In genomic region chr15:90838066-90838465, GRCh38 we compare ENCODE assay signal across 10 cellular contexts. TPM values are rescaled to one million over a fixed set of nuclear protein-coding genes. Genes with fewer than 3 reads are reported as not detected.
DNase-seq lines count a peak whose midpoint lies in the region; ATAC-seq, FAIRE-seq and TF ChIP-seq lines count a peak whose summit lies in the region.
"Had no signal": no experiment of that assay in that cellular context is flagged by ENCODE, and none has a peak within 500 bp of the region (broad histone marks: within the 10 kb centered on the region; RNA-seq: fewer than 3 reads in every experiment).

No MANE protein-coding gene starts in this region.

- peak; percentile 13 for ATAC-seq in aorta (ENCODE audit: low FRiP score)
- no peak for ATAC-seq in gastroesophageal sphincter

- H3K4me3 ChIP-seq in small intestine (ENCODE audit: low read depth in 1 of 2, low read length in 2 of 2) (no peak overlapping the region), aorta (ENCODE audit: low read length in 2 of 2) (no peak overlapping the region), testis (no peak overlapping the region), gastroesophageal sphincter (no peak overlapping the region), left ventricle myocardium inferior (no peak overlapping the region)
- H3K4me3 ChIP-seq: lower lobe of right lung, vagina had no signal

- TF ChIP-seq POLR2A in testis (IDR thresholded peaks at IDR 0.05), result no peak
- no peak for TF ChIP-seq POLR2A in gastroesophageal sphincter (IDR thresholded peaks at IDR 0.05)

- intact Hi-C loops in aorta (cut with DNase I) (no loop called here), testis (cut with DNase I; ENCODE audit: low total_unique reads) (no loop called here), left ventricle myocardium inferior (cut with micrococcal nuclease) (no loop called here)

- 13 to 35% (median 18%) methylated on average over 14 of the region's 14 CpGs for WGBS in small intestine, 3 donors
- WGBS in aorta, 2 donors, result 81 to 84% methylated on average over 14 of the region's 14 CpGs
- 71 to 82% methylated on average over 13 to 14 of the region's 14 CpGs for WGBS in testis, 2 donors
- WGBS in gastroesophageal sphincter (ENCODE audit: low coverage in 1 of 2), 2 donors, result no CpG with 5 or more reads among the region's 14 CpGs

- H3K27ac ChIP-seq in small intestine (ENCODE audit: low read depth in 1 of 2, low read length in 1 of 2) (peak overlapping the region in 1 of 2 donors; percentile 33), aorta (ENCODE audit: low read depth in 1 of 2, low read length in 2 of 2) (no peak overlapping the region), testis (no peak overlapping the region), gastroesophageal sphincter (no peak overlapping the region), left ventricle myocardium inferior (replicated peaks) (no peak overlapping the region)
- H3K27ac ChIP-seq: lower lobe of right lung, vagina had no signal

- no peak for TF ChIP-seq EP300 in gastroesophageal sphincter (IDR thresholded peaks at IDR 0.05)

- no peaks in the 10 kb centered on the region for H3K36me3 ChIP-seq in small intestine (ENCODE audit: control insufficient read depth in 2 of 2, insufficient read depth in 2 of 2, low read length in 2 of 2)
- no peaks in the 10 kb centered on the region for H3K36me3 ChIP-seq in aorta (ENCODE audit: control insufficient read depth in 1 of 2, insufficient read depth in 2 of 2, low read length in 1 of 2)
- H3K36me3 ChIP-seq in testis (ENCODE audit: low read depth, missing control alignments), result no peaks in the 10 kb centered on the region
- no peaks in the 10 kb centered on the region for H3K36me3 ChIP-seq in gastroesophageal sphincter
- H3K36me3 ChIP-seq in left ventricle myocardium inferior, result no peaks in the 10 kb centered on the region
- H3K36me3 ChIP-seq: lower lobe of right lung, vagina had no signal

- DNase-seq in T-helper 22 cell (ENCODE audit: low read depth) (peak; percentile 82), activated gamma-delta T cell (lab: John Stamatoyannopoulos, UW) (peak; percentile 80), small intestine (peak; percentile 35), aorta (no peak), testis (no peak), left ventricle myocardium inferior (no peak)
- DNase-seq: lower lobe of right lung, NCI-H526 treated with DMSO at 0.1 percent for 48 hours had no signal

- H3K9me3 ChIP-seq in small intestine (ENCODE audit: control insufficient read depth, low read depth) (no peaks in the 10 kb centered on the region), aorta (ENCODE audit: control insufficient read depth, low read length) (no peaks in the 10 kb centered on the region), testis (no peaks in the 10 kb centered on the region), gastroesophageal sphincter (no peaks in the 10 kb centered on the region), left ventricle myocardium inferior (replicated peaks) (no peaks in the 10 kb centered on the region)
- H3K9me3 ChIP-seq: lower lobe of right lung, vagina had no signal

- TF ChIP-seq CTCF in testis (IDR thresholded peaks at IDR 0.05) (no peak), gastroesophageal sphincter (IDR thresholded peaks at IDR 0.05) (no peak), left ventricle myocardium inferior (IDR thresholded peaks at IDR 0.05; ENCODE audit: borderline replicate concordance) (no peak)

- H3K4me1 ChIP-seq in small intestine (ENCODE audit: control insufficient read depth in 2 of 2, insufficient read depth in 1 of 2, low read depth in 1 of 2, low read length in 1 of 2), result peaks cover 2 to 6% of the 10 kb centered on the region in 2 donors
- H3K4me1 ChIP-seq in aorta (ENCODE audit: control insufficient read depth in 1 of 2, insufficient read depth in 2 of 2, low read length in 2 of 2), result no peaks in the 10 kb centered on the region
- no peaks in the 10 kb centered on the region for H3K4me1 ChIP-seq in testis
- no peaks in the 10 kb centered on the region for H3K4me1 ChIP-seq in gastroesophageal sphincter
- H3K4me1 ChIP-seq in left ventricle myocardium inferior, result peaks cover 6% of the 10 kb centered on the region
- H3K4me1 ChIP-seq: vagina had no signal

- H3K27me3 ChIP-seq in small intestine (ENCODE audit: control insufficient read depth in 2 of 2, insufficient read depth in 2 of 2, low read length in 2 of 2) (no peaks in the 10 kb centered on the region), aorta (ENCODE audit: control insufficient read depth in 1 of 2, insufficient read depth in 2 of 2, low read length in 1 of 2) (no peaks in the 10 kb centered on the region), testis (no peaks in the 10 kb centered on the region), gastroesophageal sphincter (no peaks in the 10 kb centered on the region), left ventricle myocardium inferior (ENCODE audit: low read depth) (no peaks in the 10 kb centered on the region)
- H3K27me3 ChIP-seq: vagina had no signal

- no peak for FAIRE-seq in small intestine (lab: Jason Lieb, UNC)

RNA-seq across cellular contexts. Expression of gene FURIN, which starts 30.3 kb away (rescaled TPM):
- polyA plus RNA-seq in small intestine (10 to 100 TPM; 22.8 to 52.5 (median 24.6) TPM), aorta (10 to 100 TPM; 20.9 to 26.0 TPM), testis (ENCODE audit: insufficient read depth, low read depth, low replicate concordance) (21.5 TPM)
- total RNA-seq in aorta (10 to 100 TPM; 62.3 to 65.8 TPM), testis (10 to 100 TPM; 23.1 to 32.1 TPM), gastroesophageal sphincter (10 to 100 TPM; 34.1 to 75.4 (median 59.8) TPM), left ventricle myocardium inferior (42.7 TPM)

RNA-seq across cellular contexts. Expression of gene FES, which starts 46.2 kb away (rescaled TPM):
- polyA plus RNA-seq in small intestine, result 10 to 100 TPM in 1 of 3 donors, 1 to 10 TPM in 1, under 1 TPM in 1; 0.89 to 17.2 (median 4.6) TPM
- total RNA-seq in aorta, result 10 to 100 TPM; 39.8 to 68.3 TPM
- polyA plus RNA-seq in aorta, result 10 to 100 TPM; 11.6 to 26.4 TPM
- 10 to 100 TPM; 18.6 to 23.1 TPM for total RNA-seq in testis
- polyA plus RNA-seq in testis (ENCODE audit: insufficient read depth, low read depth, low replicate concordance), result 14.4 TPM
- total RNA-seq in gastroesophageal sphincter, result 10 to 100 TPM; 40.1 to 70.4 (median 43.5) TPM
- 11.9 TPM for total RNA-seq in left ventricle myocardium inferior

Comparison
In these comparisons a context has a peak if more than half of its experiments do, and no peak if none do; other contexts are left out.
1. DNase-seq: peak in T-helper 22 cell (single experiment), activated gamma-delta T cell (single experiment) and small intestine (single experiment); none in aorta (0 of 2), testis (single experiment) and left ventricle myocardium inferior (single experiment).